In the genomic region with DNA sequence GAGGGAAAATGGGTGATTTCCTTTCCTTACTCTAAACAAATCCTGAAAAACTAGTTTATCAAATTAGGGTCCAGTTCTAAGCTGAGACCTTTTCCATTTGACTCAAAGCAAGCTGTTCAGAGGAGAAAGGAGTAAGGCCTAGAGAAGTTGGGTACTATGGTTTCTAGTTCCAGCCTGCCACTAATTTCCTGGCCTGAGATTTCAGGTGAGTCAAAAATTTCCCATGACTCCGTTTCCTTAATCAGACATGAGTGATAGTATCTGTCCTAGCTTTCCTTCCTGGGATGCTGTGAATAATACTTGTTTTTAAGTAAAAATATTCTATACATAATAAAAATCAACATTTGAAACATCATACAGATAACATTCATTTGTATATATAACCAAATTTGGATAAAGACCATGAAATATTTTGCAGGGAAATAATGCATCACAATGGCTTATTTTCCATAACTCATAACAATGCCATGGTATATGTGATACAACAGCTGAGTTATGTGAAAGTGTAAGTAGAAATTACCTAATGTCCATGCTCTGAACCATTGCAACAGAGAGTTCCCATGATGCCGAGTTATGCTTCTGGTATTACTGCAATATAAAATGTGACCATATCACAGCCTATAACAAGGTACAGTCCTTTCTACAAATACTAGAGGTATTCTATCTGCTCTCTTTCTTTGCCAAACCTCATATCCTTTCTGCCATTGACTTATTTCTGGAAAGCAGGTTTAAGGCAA, we compare ENCODE assay signal across 1 cellular context.
TF ChIP-seq lines count a peak whose summit lies in the region.

No MANE protein-coding gene starts in this region.

TF ChIP-seq in HepG2, 621 proteins besides CTCF, POLR2A, EP300 and RAD21 (continued from another document):
- TF ChIP-seq, protein P1, sequence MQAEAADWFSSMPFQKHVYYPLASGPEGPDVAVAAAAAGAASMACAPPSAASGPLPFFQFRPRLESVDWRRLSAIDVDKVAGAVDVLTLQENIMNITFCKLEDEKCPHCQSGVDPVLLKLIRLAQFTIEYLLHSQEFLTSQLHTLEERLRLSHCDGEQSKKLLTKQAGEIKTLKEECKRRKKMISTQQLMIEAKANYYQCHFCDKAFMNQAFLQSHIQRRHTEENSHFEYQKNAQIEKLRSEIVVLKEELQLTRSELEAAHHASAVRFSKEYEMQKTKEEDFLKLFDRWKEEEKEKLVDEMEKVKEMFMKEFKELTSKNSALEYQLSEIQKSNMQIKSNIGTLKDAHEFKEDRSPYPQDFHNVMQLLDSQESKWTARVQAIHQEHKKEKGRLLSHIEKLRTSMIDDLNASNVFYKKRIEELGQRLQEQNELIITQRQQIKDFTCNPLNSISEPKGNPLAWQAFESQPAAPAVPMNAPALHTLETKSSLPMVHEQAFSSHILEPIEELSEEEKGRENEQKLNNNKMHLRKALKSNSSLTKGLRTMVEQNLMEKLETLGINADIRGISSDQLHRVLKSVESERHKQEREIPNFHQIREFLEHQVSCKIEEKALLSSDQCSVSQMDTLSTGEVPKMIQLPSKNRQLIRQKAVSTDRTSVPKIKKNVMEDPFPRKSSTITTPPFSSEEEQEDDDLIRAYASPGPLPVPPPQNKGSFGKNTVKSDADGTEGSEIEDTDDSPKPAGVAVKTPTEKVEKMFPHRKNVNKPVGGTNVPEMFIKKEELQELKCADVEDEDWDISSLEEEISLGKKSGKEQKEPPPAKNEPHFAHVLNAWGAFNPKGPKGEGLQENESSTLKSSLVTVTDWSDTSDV (CRISPR knock-in tag; IDR thresholded peaks at IDR 0.05) = no peak
- TF ChIP-seq ONECUT2 (CRISPR knock-in tag; IDR thresholded peaks at IDR 0.05) (no peak), CHCHD3 (CRISPR knock-in tag; IDR thresholded peaks at IDR 0.05) (no peak)
